In genomic region chr16:67441289-67441753, GRCh38 we compare ENCODE assay signal across 15 cellular contexts. TPM values are rescaled to one million over a fixed set of nuclear protein-coding genes. Genes with fewer than 3 reads are reported as not detected.
DNase-seq lines count a peak whose midpoint lies in the region; ATAC-seq, FAIRE-seq and TF ChIP-seq lines count a peak whose summit lies in the region.
"Had no signal": no experiment of that assay in that cellular context is flagged by ENCODE, and none has a peak within 500 bp of the region (broad histone marks: within the 10 kb centered on the region; RNA-seq: fewer than 3 reads in every experiment).

No MANE protein-coding gene starts in this region.

- H3K27me3 ChIP-seq in PC-9 (ENCODE audit: insufficient read depth, low read depth), result no peaks in the 10 kb centered on the region
- H3K27me3 ChIP-seq in left lung, result no peaks in the 10 kb centered on the region

- peak; percentile 43 to 85 for DNase-seq in NCI-H2081 (lab: John Stamatoyannopoulos, UW)
- DNase-seq in NCI-H2081 treated with DMSO at 0.1 percent for 48 hours (lab: John Stamatoyannopoulos, UW), result no peak
- peak; percentile 8 to 70 for DNase-seq in PC-9
- DNase-seq in left lung, result peak; percentile 87 to 91
- DNase-seq in GM19239 (ENCODE audit: insufficient read length, low spot score), result no peak
- DNase-seq: MV-4-11; stimulated activated CD4-positive, alpha-beta T cell treated with anti-CD3 and anti-CD28 coated beads, Interleukin-4, amount 100 ng/mL, for 24 hours had no signal

- no TSS peak for BruUV-seq in PC-9 (replicated peaks; lab: Mats Ljungman, UMichigan)

- POLR2A ChIA-PET in PC-9 (lab: Charles Lee; ENCODE audit: unreplicated experiment), result interaction anchor here (0.5 kb wide), 1 partner anchor 241 kb away, joined by 19 read pairs; no protein-coding TSS in a partner anchor

- ATAC-seq in left lung (peak; percentile 87), HG03565 (IDR thresholded peaks at IDR 0.05; ENCODE audit: unreplicated experiment) (no peak), HG03135 (IDR thresholded peaks at IDR 0.05; ENCODE audit: unreplicated experiment) (no peak)
- ATAC-seq: A549 had no signal

- no peaks in the 10 kb centered on the region for H3K36me3 ChIP-seq in PC-9 (ENCODE audit: low read depth)
- peaks cover 0 to 100% of the 10 kb centered on the region in 2 donors for H3K36me3 ChIP-seq in left lung

- TF ChIP-seq CTCF in PC-9 (conservative IDR thresholded peaks at IDR 0.05), result no peak
- no peak for TF ChIP-seq CTCF in left lung (IDR thresholded peaks at IDR 0.05)

- intact Hi-C loops in PC-9 (cut with micrococcal nuclease; ENCODE audit: unreplicated experiment) (no loop called here), left lung (cut with DNase I) (no loop called here)

- H3K4me2 ChIP-seq in PC-9, result no peak overlapping the region
- H3K4me2 ChIP-seq: A549 had no signal

- H3K27ac ChIP-seq in PC-9 (no peak overlapping the region), left lung (peak overlapping the region in 1 of 2 donors; percentile 56), temporal lobe (ENCODE audit: low read depth, low read length) (peak overlapping the region; percentile 14)
- H3K27ac ChIP-seq: A549 had no signal

- no peaks in the 10 kb centered on the region for H3K9me2 ChIP-seq in PC-9 (ENCODE audit: insufficient read depth)

- H3K79me2 ChIP-seq in PC-9 (ENCODE audit: low read depth), result no peaks in the 10 kb centered on the region

- H3K4me3 ChIP-seq in PC-9, result no peak overlapping the region
- H3K4me3 ChIP-seq in left lung, result no peak overlapping the region
- H3K4me3 ChIP-seq: A549 had no signal

- CTCF ChIA-PET in PC-9 (lab: Charles Lee), result interaction anchor here (0.6 to 0.8 kb wide), 2 partner anchors 9 to 13 kb away, joined by 4 to 8 read pairs; no protein-coding TSS in a partner anchor

- no peaks in the 10 kb centered on the region for H3F3A ChIP-seq in PC-9 (ENCODE audit: insufficient read depth, low read depth)

- H3K9me3 ChIP-seq in PC-9 (ENCODE audit: insufficient read depth, low read depth), result no peaks in the 10 kb centered on the region
- no peaks in the 10 kb centered on the region for H3K9me3 ChIP-seq in left lung
- H3K9me3 ChIP-seq: A549 had no signal

- H2AFZ ChIP-seq in PC-9, result no peak overlapping the region

- H4K20me1 ChIP-seq in PC-9 (ENCODE audit: insufficient read depth), result peaks cover 5% of the 10 kb centered on the region

- H3K4me1 ChIP-seq in PC-9 (replicated peaks; ENCODE audit: insufficient read depth) (no peaks in the 10 kb centered on the region), left lung (peaks cover 6 to 36% of the 10 kb centered on the region in 2 donors)

- no peak for FAIRE-seq in GM19239 (lab: Jason Lieb, UNC)
- FAIRE-seq: A549, astrocyte had no signal

RNA-seq across cellular contexts. Expression of gene HSD11B2, which starts 10.4 kb away (rescaled TPM):
- 5.0 and 5.3 TPM in 2 replicates for total RNA-seq in PC-9 (2021)
- total RNA-seq in left lung, result 1 to 10 TPM; 2.5 to 3.9 TPM
- not detected for total RNA-seq in temporal lobe
- total RNA-seq: astrocyte, fibroblast of lung had no signal

RNA-seq across cellular contexts. Expression of gene ZDHHC1, which starts 25.0 kb away (rescaled TPM):
- 12.8 and 14.9 TPM in 2 replicates for total RNA-seq in PC-9 (2021)
- 10 to 100 TPM; 14.4 to 14.7 TPM for total RNA-seq in left lung
- total RNA-seq in temporal lobe, result 2.7 TPM

RNA-seq across cellular contexts. Expression of gene ATP6V0D1, which starts 39.6 kb away (rescaled TPM):
- total RNA-seq in PC-9 (2021) (51.5 and 61.0 TPM in 2 replicates), left lung (100 to 1,000 TPM; 142 to 185 TPM), temporal lobe (71.1 TPM)

RNA-seq across cellular contexts. Expression of gene AGRP, which starts 42.0 kb away (rescaled TPM):
- total RNA-seq in PC-9 (2021), result not detected in 2 replicates
- total RNA-seq in left lung, result 1 to 10 TPM; 1.5 to 1.9 TPM
- total RNA-seq in temporal lobe, result not detected
- total RNA-seq: astrocyte, fibroblast of lung, mesothelial cell of epicardium, urinary bladder had no signal

RNA-seq across cellular contexts. Expression of gene TPPP3, which starts 48.0 kb away (rescaled TPM):
- total RNA-seq in PC-9 (2021), result 3.1 and 4.5 TPM in 2 replicates
- total RNA-seq in left lung, result 10 to 100 TPM; 79.2 to 91.3 TPM
- 4.4 TPM for total RNA-seq in temporal lobe

Comparison
In these comparisons a context has a peak if more than half of its experiments do, and no peak if none do; other contexts are left out.
1. DNase-seq: peak in NCI-H2081 (2 of 2), PC-9 (2 of 2) and left lung (2 of 2); none in NCI-H2081 treated with DMSO at 0.1 percent for 48 hours (single experiment) and GM19239 (single experiment).